12 cellular contexts compared by ENCODE assay signal in genomic region chr7:130865408-130866236, GRCh38.
A peak's percentile ranks its signal among the peaks of the same experiment; 100 is the strongest.
DNase-seq lines count a peak whose midpoint lies in the region; ATAC-seq and TF ChIP-seq lines count a peak whose summit lies in the region.
"Had no signal": no experiment of that assay in that cellular context is flagged by ENCODE, and none has a peak within 500 bp of the region (broad histone marks: within the 10 kb centered on the region; RNA-seq: fewer than 3 reads in every experiment).

No MANE protein-coding gene starts in this region.

- no peaks in the 10 kb centered on the region for H3K4me1 ChIP-seq in iPS DF 6.9 (ENCODE audit: control insufficient read depth, insufficient read depth, low read length)

- H3K36me3 ChIP-seq in iPS DF 6.9 (ENCODE audit: control insufficient read depth, insufficient read depth, low read length): no peaks in the 10 kb centered on the region

- H3K27me3 Mint-ChIP-seq in Calu3 (ENCODE audit: unreplicated experiment): no peaks in the 10 kb centered on the region

- DNase-seq in Calu3 (no peak), iPS DF 6.9 (ENCODE audit: low read depth, low spot score) (peak; percentile 39), DMS79 treated with DMSO at 0.1 percent for 48 hours (lab: John Stamatoyannopoulos, UW) (no peak), GM13976 (ENCODE audit: low spot score) (no peak), KG1 (lab: John Stamatoyannopoulos, UW) (no peak)
- DNase-seq in Jurkat, Clone E6-1 (ENCODE audit: low read depth, low spot score): peak; percentile 45
- DNase-seq: activated CD8-positive, alpha-beta memory T cell treated with anti-CD3 and anti-CD28 coated beads, Interleukin-2, amount 50 U/mL, for 48 hours; GF-D8; left ventricle myocardium superior had no signal

- H3K36me3 Mint-ChIP-seq in Calu3 (ENCODE audit: insufficient read depth, unreplicated experiment): peaks cover 98% of the 10 kb centered on the region

- no peak for ATAC-seq in HG02571 (IDR thresholded peaks at IDR 0.05; ENCODE audit: unreplicated experiment)
- ATAC-seq: left ventricle myocardium superior had no signal

- H3K9me3 Mint-ChIP-seq in Calu3 (ENCODE audit: low read depth, unreplicated experiment): peaks cover 6% of the 10 kb centered on the region

- H3K4me3 ChIP-seq in Jurkat, Clone E6-1 (ENCODE audit: low read length): no peak overlapping the region
- H3K4me3 ChIP-seq in WI38 (ENCODE audit: low read depth, low read length) (no peak overlapping the region), iPS DF 6.9 (ENCODE audit: low read length) (no peak overlapping the region)
- H3K4me3 ChIP-seq: thoracic aorta had no signal

- CTCF ChIA-PET in Calu3 (lab: Charles Lee): no interaction called here

- no peak overlapping the region for H3K4me3 Mint-ChIP-seq in Calu3 (ENCODE audit: low read depth, unreplicated experiment)

- no CpG with 5 or more reads among the region's 4 CpGs for WGBS in iPS DF 6.9 (ENCODE audit: insufficient coverage, insufficient read length)

- intact Hi-C loops in Calu3 (cut with micrococcal nuclease; ENCODE audit: unreplicated experiment): no loop called here

- no peaks in the 10 kb centered on the region for H3K27me3 ChIP-seq in iPS DF 6.9 (ENCODE audit: control insufficient read depth, insufficient read depth, low read length)

- no TSS peak for BruUV-seq in Calu3 (replicated peaks; lab: Mats Ljungman, UMichigan)

- TF ChIP-seq CTCF in Calu3 (IDR thresholded peaks at IDR 0.05; ENCODE audit: unreplicated experiment) (no peak), WI38 (IDR thresholded peaks at IDR 0.05; ENCODE audit: low read depth, low read length) (peak; percentile 18; the same call in 1 of the 2 replicates), GM13976 (IDR thresholded peaks at IDR 0.05; ENCODE audit: borderline replicate concordance, control extremely low read depth, extremely low read depth, insufficient read depth, missing control alignments) (no peak)

- peaks cover 15% of the 10 kb centered on the region for H3K4me1 Mint-ChIP-seq in Calu3 (ENCODE audit: low read depth, unreplicated experiment)

- H3K27ac Mint-ChIP-seq in Calu3 (ENCODE audit: unreplicated experiment): peak overlapping the region; percentile 71

- H3K9me3 ChIP-seq in iPS DF 6.9 (ENCODE audit: control insufficient read depth, insufficient read depth, low read length): no peaks in the 10 kb centered on the region
- H3K9me3 ChIP-seq: thoracic aorta had no signal

- no peak overlapping the region for H3K27ac ChIP-seq in iPS DF 6.9 (ENCODE audit: low read length)
- H3K27ac ChIP-seq: thoracic aorta had no signal

- in situ Hi-C loops in GM13976 (cut with MboI; ENCODE audit: low sequenced_read_pairs, unreplicated experiment): no loop called here

Comparison
In these comparisons a context has a peak if more than half of its experiments do, and no peak if none do; other contexts are left out.
1. DNase-seq: peak in Jurkat, Clone E6-1 (single experiment) and iPS DF 6.9 (single experiment); none in Calu3 (single experiment), DMS79 treated with DMSO at 0.1 percent for 48 hours (single experiment), GM13976 (single experiment) and KG1 (single experiment).